Comparison of ENCODE assay signal across 9 cellular contexts in the genomic region with DNA sequence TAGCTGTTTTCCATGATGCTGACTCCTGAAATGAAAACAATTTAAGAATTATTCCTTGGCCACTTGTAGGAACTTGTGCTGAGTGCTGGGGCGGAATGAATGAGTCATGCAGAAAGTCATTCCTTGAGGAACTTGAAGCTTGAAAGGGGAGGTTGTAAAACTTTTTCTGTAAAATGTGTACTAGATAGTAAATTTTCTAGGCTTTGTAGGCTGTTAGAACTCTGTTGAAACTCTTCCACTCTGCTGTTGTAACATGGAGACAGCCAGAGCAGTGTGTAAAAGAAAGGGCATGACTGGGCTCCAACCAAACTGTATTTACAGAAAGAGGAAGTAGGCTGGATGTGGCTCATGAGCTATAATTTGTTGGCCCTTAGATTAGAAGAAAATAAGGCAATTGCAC. TPM values are rescaled to one million over a fixed set of nuclear protein-coding genes. Genes with fewer than 3 reads are reported as not detected.
DNase-seq lines count a peak whose midpoint lies in the region; ATAC-seq and TF ChIP-seq lines count a peak whose summit lies in the region.
"Had no signal": no experiment of that assay in that cellular context is flagged by ENCODE, and none has a peak within 500 bp of the region (broad histone marks: within the 10 kb centered on the region; RNA-seq: fewer than 3 reads in every experiment).

No MANE protein-coding gene starts in this region.

- H3K4me3 Mint-ChIP-seq in chondrocyte (ENCODE audit: unreplicated experiment) = no peak overlapping the region
- no peak overlapping the region for H3K4me3 Mint-ChIP-seq in activated naive CD8-positive, alpha-beta T cell treated with anti-CD3 and anti-CD28 coated beads for 36 hours
- H3K4me3 Mint-ChIP-seq: naive B cell had no signal

- H3K36me3 ChIP-seq in MG63 = no peaks in the 10 kb centered on the region
- no peaks in the 10 kb centered on the region for H3K36me3 ChIP-seq in aorta (ENCODE audit: control insufficient read depth in 1 of 2, insufficient read depth in 2 of 2, low read length in 1 of 2)

- H3K27ac ChIP-seq in aorta (ENCODE audit: low read depth in 1 of 2, low read length in 2 of 2) = peak overlapping the region; percentile 84 to 86

- ATAC-seq in GM18867 (IDR thresholded peaks at IDR 0.05; ENCODE audit: unreplicated experiment) = peak; percentile 44
- peak; percentile 85 for ATAC-seq in aorta (ENCODE audit: low FRiP score)
- no peak for ATAC-seq in HG03025 (IDR thresholded peaks at IDR 0.05; ENCODE audit: low FRiP score, unreplicated experiment)

- intact Hi-C loops in aorta (cut with DNase I) = no loop called here

- H3K9me3 ChIP-seq in MG63 = no peaks in the 10 kb centered on the region; the same call in 1 of the 2 replicates
- no peaks in the 10 kb centered on the region for H3K9me3 ChIP-seq in aorta (ENCODE audit: control insufficient read depth, low read length)

- H3K4me3 ChIP-seq in MG63 (no peak overlapping the region), aorta (ENCODE audit: low read length in 2 of 2) (no peak overlapping the region)

- TF ChIP-seq CTCF in chondrocyte (IDR thresholded peaks at IDR 0.05) = no peak

- peak overlapping the region; percentile 89 for H3K27ac Mint-ChIP-seq in chondrocyte (ENCODE audit: unreplicated experiment)
- no peak overlapping the region for H3K27ac Mint-ChIP-seq in activated naive CD8-positive, alpha-beta T cell treated with anti-CD3 and anti-CD28 coated beads for 36 hours
- H3K27ac Mint-ChIP-seq: naive B cell had no signal

- H3K4me1 ChIP-seq in aorta (ENCODE audit: control insufficient read depth in 1 of 2, insufficient read depth in 2 of 2, low read length in 2 of 2) = peaks cover 0 to 3% of the 10 kb centered on the region in 2 donors

- no peaks in the 10 kb centered on the region for H3K27me3 Mint-ChIP-seq in chondrocyte (ENCODE audit: low read depth)
- peaks cover 4% of the 10 kb centered on the region for H3K27me3 Mint-ChIP-seq in activated naive CD8-positive, alpha-beta T cell treated with anti-CD3 and anti-CD28 coated beads for 36 hours

- H3K4me1 Mint-ChIP-seq in chondrocyte (ENCODE audit: low read depth) = peaks cover 29% of the 10 kb centered on the region
- H3K4me1 Mint-ChIP-seq in activated naive CD8-positive, alpha-beta T cell treated with anti-CD3 and anti-CD28 coated beads for 36 hours = no peaks in the 10 kb centered on the region
- H3K4me1 Mint-ChIP-seq: naive B cell had no signal

- H3K27me3 ChIP-seq in MG63 = no peaks in the 10 kb centered on the region
- no peaks in the 10 kb centered on the region for H3K27me3 ChIP-seq in aorta (ENCODE audit: control insufficient read depth in 1 of 2, insufficient read depth in 2 of 2, low read length in 1 of 2)

- peak; percentile 76 for DNase-seq in MG63
- DNase-seq in chondrocyte (ENCODE audit: low spot score) = no peak
- peak; percentile 70 for DNase-seq in medulla oblongata (ENCODE audit: extremely low spot score)
- peak in 1 of 2 donors; percentile 73 for DNase-seq in aorta
- no peak for DNase-seq in activated CD4-positive, alpha-beta T cell treated with anti-CD3 and anti-CD28 coated beads, Interleukin-2, amount 50 U/mL, for 4 hours
- no peak for DNase-seq in activated naive CD8-positive, alpha-beta T cell treated with anti-CD3 and anti-CD28 coated beads for 36 hours
- DNase-seq: naive B cell had no signal

- 0 to 1% methylated on average over 1 of the region's 1 CpG for WGBS in aorta, 2 donors

- H3K9me3 Mint-ChIP-seq in chondrocyte (ENCODE audit: low read depth) = peaks cover 8% of the 10 kb centered on the region
- peaks cover 10% of the 10 kb centered on the region for H3K9me3 Mint-ChIP-seq in activated naive CD8-positive, alpha-beta T cell treated with anti-CD3 and anti-CD28 coated beads for 36 hours

- peaks cover 7% of the 10 kb centered on the region for H3K36me3 Mint-ChIP-seq in chondrocyte (ENCODE audit: low read depth)
- H3K36me3 Mint-ChIP-seq in activated naive CD8-positive, alpha-beta T cell treated with anti-CD3 and anti-CD28 coated beads for 36 hours = no peaks in the 10 kb centered on the region

RNA-seq across cellular contexts. Expression of gene ABCA8, which starts 46.1 kb away (rescaled TPM):
- total RNA-seq in MG63 (2014; rRNA removed; shearing (Covaris generic); ENCODE audit: low replicate concordance) = 1.8 and 10.0 TPM in 2 replicates
- 1.5 to 21.0 TPM (median 2.4 TPM) in 3 replicates for total RNA-seq in chondrocyte
- total RNA-seq in aorta = 100 to 1,000 TPM in 1 of 2 donors, 10 to 100 TPM in 1; 50.8 to 292 TPM
- polyA plus RNA-seq in aorta = 10 to 100 TPM in 1 of 2 donors, under 1 TPM in 1; 0.88 to 66.2 TPM
- not detected for total RNA-seq in activated naive CD8-positive, alpha-beta T cell treated with anti-CD3 and anti-CD28 coated beads for 36 hours

Comparison
In these comparisons a context has a peak if more than half of its experiments do, and no peak if none do; other contexts are left out.
1. DNase-seq: peak in MG63 (single experiment) and medulla oblongata (single experiment); none in chondrocyte (single experiment), activated CD4-positive, alpha-beta T cell treated with anti-CD3 and anti-CD28 coated beads, Interleukin-2, amount 50 U/mL, for 4 hours (0 of 2) and activated naive CD8-positive, alpha-beta T cell treated with anti-CD3 and anti-CD28 coated beads for 36 hours (single experiment).